Comparison of ENCODE assay signal across 9 cellular contexts in genomic region chr13:41008349-41008980, GRCh38. TPM values are rescaled to one million over a fixed set of nuclear protein-coding genes. Genes with fewer than 3 reads are reported as not detected.
A peak's percentile ranks its signal among the peaks of the same experiment; 100 is the strongest.
DNase-seq lines count a peak whose midpoint lies in the region; ATAC-seq and TF ChIP-seq lines count a peak whose summit lies in the region.
"Had no signal": no experiment of that assay in that cellular context is flagged by ENCODE, and none has a peak within 500 bp of the region (broad histone marks: within the 10 kb centered on the region; RNA-seq: fewer than 3 reads in every experiment).

No MANE protein-coding gene starts in this region.

- 52 to 57% (median 56%) methylated on average over 2 of the region's 2 CpGs for WGBS in stomach, 5 donors
- WGBS in testis, 2 donors = 71 to 85% methylated on average over 2 of the region's 2 CpGs

- TF ChIP-seq POLR2A in stomach (IDR thresholded peaks at IDR 0.05) (no peak), testis (IDR thresholded peaks at IDR 0.05) (no peak)

- TF ChIP-seq CTCF in foreskin fibroblast (IDR thresholded peaks at IDR 0.05; ENCODE audit: low read depth, low read length) (no peak), stomach (IDR thresholded peaks at IDR 0.05) (no peak), testis (IDR thresholded peaks at IDR 0.05) (no peak)

- H3K4me3 ChIP-seq in foreskin fibroblast (ENCODE audit: low read depth in 1 of 2, low read length in 2 of 2) (no peak overlapping the region), stomach (no peak overlapping the region), testis (no peak overlapping the region)

- no peak for ATAC-seq in HG03045 (IDR thresholded peaks at IDR 0.05; ENCODE audit: unreplicated experiment)

- intact Hi-C loops in stomach (cut with DNase I; ENCODE audit: low total_unique reads) (no loop called here), testis (cut with DNase I; ENCODE audit: low total_unique reads) (no loop called here)

- no peak for TF ChIP-seq EP300 in stomach (IDR thresholded peaks at IDR 0.05)

- H3K36me3 ChIP-seq in stomach (peaks cover 0 to 4% (median 0%) of the 10 kb centered on the region in 4 donors), testis (ENCODE audit: low read depth, missing control alignments) (no peaks in the 10 kb centered on the region)

- H3K4me1 ChIP-seq in stomach (peaks cover 39 to 82% (median 61%) of the 10 kb centered on the region in 4 donors), testis (no peaks in the 10 kb centered on the region)

- H3K27ac ChIP-seq in stomach = peak overlapping the region in 2 of 5 donors; percentile 28 to 69
- no peak overlapping the region for H3K27ac ChIP-seq in testis

- H3K9me3 ChIP-seq in stomach (no peaks in the 10 kb centered on the region), testis (no peaks in the 10 kb centered on the region)

- no peaks in the 10 kb centered on the region for H3K27me3 ChIP-seq in stomach
- no peaks in the 10 kb centered on the region for H3K27me3 ChIP-seq in testis

- DNase-seq in AG20443 (ENCODE audit: low spot score) (peak; percentile 32), HCEC 1CT (peak; percentile 80), SIG-M5 treated with dmso at 0.1 percent for 504 hours (lab: John Stamatoyannopoulos, UW; ENCODE audit: unreplicated experiment) (peak; percentile 87), foreskin fibroblast (peak; percentile 61 to 84), NCI-H1694 (lab: John Stamatoyannopoulos, UW) (no peak), stomach (no peak), testis (no peak)
- DNase-seq: nephron progenitor cell had no signal

RNA-seq across cellular contexts. Expression of gene ELF1, which starts 10.7 kb away (rescaled TPM):
- total RNA-seq in stomach = 100 to 1,000 TPM in 1 of 5 donors, 10 to 100 TPM in 4; 13.3 to 113 (median 49.7) TPM
- 10 to 100 TPM; 10.9 to 31.8 (median 19.8) TPM for polyA plus RNA-seq in stomach
- 10 to 100 TPM; 54.8 to 67.5 TPM for total RNA-seq in testis
- polyA plus RNA-seq in testis (ENCODE audit: insufficient read depth, low read depth, low replicate concordance) = 32.8 TPM

RNA-seq across cellular contexts. Expression of gene WBP4, which starts 52.8 kb away (rescaled TPM):
- total RNA-seq in stomach (10 to 100 TPM in 2 of 5 donors, 1 to 10 TPM in 2, under 1 TPM in 1; 0.58 to 18.9 (median 8.5) TPM), testis (10 to 100 TPM; 17.9 to 19.8 TPM)
- polyA plus RNA-seq in stomach (10 to 100 TPM in 1 of 3 donors, 1 to 10 TPM in 2; 8.7 to 15.7 (median 9.9) TPM), testis (ENCODE audit: insufficient read depth, low read depth, low replicate concordance) (7.0 TPM)

Comparison
In these comparisons a context has a peak if more than half of its experiments do, and no peak if none do; other contexts are left out.
1. DNase-seq: peak in AG20443 (single experiment), HCEC 1CT (single experiment), SIG-M5 treated with dmso at 0.1 percent for 504 hours (single experiment) and foreskin fibroblast (2 of 2); none in NCI-H1694 (single experiment), stomach (single experiment) and testis (single experiment).